In the genomic region with DNA sequence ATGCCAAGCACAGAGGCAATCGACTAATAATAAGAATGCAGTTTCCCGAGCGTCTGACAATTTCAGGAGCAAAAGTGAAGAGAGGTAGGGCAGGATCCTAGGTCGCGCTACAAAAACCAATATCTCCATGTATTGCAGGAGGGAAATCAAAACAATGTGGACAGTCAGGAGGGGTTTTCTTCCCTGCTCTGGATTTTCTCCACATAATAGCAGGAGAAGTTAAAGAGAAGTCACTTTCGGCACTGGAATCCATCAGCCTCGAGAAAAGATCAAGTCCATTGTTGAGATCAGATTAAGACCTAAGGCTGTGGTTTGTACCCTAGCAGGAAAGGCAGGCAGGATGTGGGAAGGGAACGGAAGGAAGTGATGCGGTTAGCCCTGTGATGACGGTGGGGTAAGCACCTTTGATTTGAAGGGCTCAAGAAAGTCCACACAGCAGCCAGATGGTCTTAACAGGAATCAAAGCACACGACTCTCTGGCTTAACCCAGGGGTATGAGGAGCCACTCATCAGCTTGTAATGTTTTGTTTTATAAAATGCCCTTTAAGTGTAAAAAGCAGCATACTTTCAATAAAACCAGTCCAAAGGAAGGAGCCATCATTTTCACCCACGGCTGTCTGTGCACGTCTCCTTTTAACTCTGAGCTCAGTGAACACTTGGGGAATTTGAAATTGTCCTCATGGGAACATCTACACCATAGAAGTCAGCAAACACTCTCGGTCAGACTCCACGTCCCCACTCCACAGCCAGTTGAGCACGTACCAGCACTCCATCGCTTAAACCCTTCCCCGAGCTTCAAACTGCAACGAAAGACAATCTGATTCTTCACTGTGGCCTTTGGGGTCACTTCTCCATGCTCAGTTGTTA, we compare ENCODE assay signal across 9 cellular contexts. TPM values are rescaled to one million over a fixed set of nuclear protein-coding genes. Genes with fewer than 3 reads are reported as not detected.
DNase-seq lines count a peak whose midpoint lies in the region; ATAC-seq and TF ChIP-seq lines count a peak whose summit lies in the region.
"Had no signal": no experiment of that assay in that cellular context is flagged by ENCODE, and none has a peak within 500 bp of the region (broad histone marks: within the 10 kb centered on the region; RNA-seq: fewer than 3 reads in every experiment).

No MANE protein-coding gene starts in this region.

- peaks cover 14% of the 10 kb centered on the region for H3K9me3 Mint-ChIP-seq in WTC11

- no peaks in the 10 kb centered on the region for H3K9me2 ChIP-seq in DOHH2 (replicated peaks; ENCODE audit: control insufficient read depth, low read length)

- H3K27ac Mint-ChIP-seq in WTC11, result no peak overlapping the region

- peak overlapping the region; percentile 71 for H3K4me3 ChIP-seq in DOHH2 (ENCODE audit: low read length)

- peaks cover 35% of the 10 kb centered on the region for H3K27me3 ChIP-seq in DOHH2 (ENCODE audit: control insufficient read depth, low read length)

- H3K4me1 Mint-ChIP-seq in WTC11, result no peaks in the 10 kb centered on the region

- H3K4me2 ChIP-seq in DOHH2 (ENCODE audit: low read length), result peak overlapping the region; percentile 97

- no peaks in the 10 kb centered on the region for H3K36me3 ChIP-seq in DOHH2 (ENCODE audit: control insufficient read depth, low read length)

- peaks cover 29% of the 10 kb centered on the region for H3K4me1 ChIP-seq in DOHH2 (ENCODE audit: control insufficient read depth, low read length)

- CTCF ChIA-PET in WTC11 (lab: Charles Lee), result no interaction called here

- no peaks in the 10 kb centered on the region for H3K27me3 Mint-ChIP-seq in WTC11 (ENCODE audit: low read depth)

- no peak overlapping the region for H3K4me3 Mint-ChIP-seq in WTC11

- no peaks in the 10 kb centered on the region for H3F3A ChIP-seq in DOHH2 (ENCODE audit: control insufficient read depth, insufficient read depth)

- POLR2A ChIA-PET in WTC11 (lab: Charles Lee), result no interaction called here

- DNase-seq in KG1 (lab: John Stamatoyannopoulos, UW) (peak; percentile 59), germinal center (ENCODE audit: low spot score) (peak; percentile 67), WTC11 (ENCODE audit: low spot score) (no peak), SHP77 treated with DMSO at 0.1 percent for 48 hours (lab: John Stamatoyannopoulos, UW) (no peak)
- DNase-seq in activated CD8-positive, alpha-beta memory T cell treated with anti-CD3 and anti-CD28 coated beads, Interleukin-2, amount 50 U/mL, for 24 hours (ENCODE audit: extremely low read depth), result peak; percentile 57
- DNase-seq in stimulated activated CD4-positive, alpha-beta T cell treated with anti-CD3 and anti-CD28 coated beads, TNF-alpha, amount 100 ng/mL, for 1 hour (ENCODE audit: low read depth in 3 of 3, low spot score in 1 of 3), result peak in 2 of 3 donors; percentile 36 to 47

- 0 out of 2 replicates have a peak, but pooled peaks cover under 1% of the 10 kb centered on the region for H3K9me3 ChIP-seq in DOHH2 (ENCODE audit: control insufficient read depth, insufficient read depth, low read length)

- H3K79me2 ChIP-seq in DOHH2 (ENCODE audit: control insufficient read depth, low read length), result no peaks in the 10 kb centered on the region

- TF ChIP-seq CTCF in DOHH2 (IDR thresholded peaks at IDR 0.05; ENCODE audit: low read depth, low read length, poor library complexity, severe bottlenecking) (no peak), WTC11 (IDR thresholded peaks at IDR 0.05) (no peak)

- ATAC-seq in GM21526 (IDR thresholded peaks at IDR 0.05; ENCODE audit: low FRiP score, unreplicated experiment), result peak; percentile 96
- no peak for ATAC-seq in WTC11
- ATAC-seq: HCT116 had no signal

- 0 out of 2 replicates have a peak, but pooled peaks cover 3% of the 10 kb centered on the region for H4K20me1 ChIP-seq in DOHH2 (ENCODE audit: control insufficient read depth, insufficient read depth, low read depth, low read length)

- peaks cover 7% of the 10 kb centered on the region for H3K36me3 Mint-ChIP-seq in WTC11

- peak overlapping the region; percentile 63 for H3K27ac ChIP-seq in DOHH2 (ENCODE audit: low read depth, low read length)

TF ChIP-seq in WTC11, 78 proteins besides CTCF, POLR2A, EP300 and RAD21 (continues in another document):
- TF ChIP-seq GABPB1 (CRISPR knock-in tag; IDR thresholded peaks at IDR 0.05), result no peak
- TF ChIP-seq, protein P1, sequence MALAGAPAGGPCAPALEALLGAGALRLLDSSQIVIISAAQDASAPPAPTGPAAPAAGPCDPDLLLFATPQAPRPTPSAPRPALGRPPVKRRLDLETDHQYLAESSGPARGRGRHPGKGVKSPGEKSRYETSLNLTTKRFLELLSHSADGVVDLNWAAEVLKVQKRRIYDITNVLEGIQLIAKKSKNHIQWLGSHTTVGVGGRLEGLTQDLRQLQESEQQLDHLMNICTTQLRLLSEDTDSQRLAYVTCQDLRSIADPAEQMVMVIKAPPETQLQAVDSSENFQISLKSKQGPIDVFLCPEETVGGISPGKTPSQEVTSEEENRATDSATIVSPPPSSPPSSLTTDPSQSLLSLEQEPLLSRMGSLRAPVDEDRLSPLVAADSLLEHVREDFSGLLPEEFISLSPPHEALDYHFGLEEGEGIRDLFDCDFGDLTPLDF (CRISPR knock-in tag; IDR thresholded peaks at IDR 0.05), result no peak
- no peak for TF ChIP-seq ETV6 (CRISPR knock-in tag; IDR thresholded peaks at IDR 0.05)
- TF ChIP-seq, protein P2, sequence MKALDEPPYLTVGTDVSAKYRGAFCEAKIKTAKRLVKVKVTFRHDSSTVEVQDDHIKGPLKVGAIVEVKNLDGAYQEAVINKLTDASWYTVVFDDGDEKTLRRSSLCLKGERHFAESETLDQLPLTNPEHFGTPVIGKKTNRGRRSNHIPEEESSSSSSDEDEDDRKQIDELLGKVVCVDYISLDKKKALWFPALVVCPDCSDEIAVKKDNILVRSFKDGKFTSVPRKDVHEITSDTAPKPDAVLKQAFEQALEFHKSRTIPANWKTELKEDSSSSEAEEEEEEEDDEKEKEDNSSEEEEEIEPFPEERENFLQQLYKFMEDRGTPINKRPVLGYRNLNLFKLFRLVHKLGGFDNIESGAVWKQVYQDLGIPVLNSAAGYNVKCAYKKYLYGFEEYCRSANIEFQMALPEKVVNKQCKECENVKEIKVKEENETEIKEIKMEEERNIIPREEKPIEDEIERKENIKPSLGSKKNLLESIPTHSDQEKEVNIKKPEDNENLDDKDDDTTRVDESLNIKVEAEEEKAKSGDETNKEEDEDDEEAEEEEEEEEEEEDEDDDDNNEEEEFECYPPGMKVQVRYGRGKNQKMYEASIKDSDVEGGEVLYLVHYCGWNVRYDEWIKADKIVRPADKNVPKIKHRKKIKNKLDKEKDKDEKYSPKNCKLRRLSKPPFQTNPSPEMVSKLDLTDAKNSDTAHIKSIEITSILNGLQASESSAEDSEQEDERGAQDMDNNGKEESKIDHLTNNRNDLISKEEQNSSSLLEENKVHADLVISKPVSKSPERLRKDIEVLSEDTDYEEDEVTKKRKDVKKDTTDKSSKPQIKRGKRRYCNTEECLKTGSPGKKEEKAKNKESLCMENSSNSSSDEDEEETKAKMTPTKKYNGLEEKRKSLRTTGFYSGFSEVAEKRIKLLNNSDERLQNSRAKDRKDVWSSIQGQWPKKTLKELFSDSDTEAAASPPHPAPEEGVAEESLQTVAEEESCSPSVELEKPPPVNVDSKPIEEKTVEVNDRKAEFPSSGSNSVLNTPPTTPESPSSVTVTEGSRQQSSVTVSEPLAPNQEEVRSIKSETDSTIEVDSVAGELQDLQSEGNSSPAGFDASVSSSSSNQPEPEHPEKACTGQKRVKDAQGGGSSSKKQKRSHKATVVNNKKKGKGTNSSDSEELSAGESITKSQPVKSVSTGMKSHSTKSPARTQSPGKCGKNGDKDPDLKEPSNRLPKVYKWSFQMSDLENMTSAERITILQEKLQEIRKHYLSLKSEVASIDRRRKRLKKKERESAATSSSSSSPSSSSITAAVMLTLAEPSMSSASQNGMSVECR (CRISPR knock-in tag; IDR thresholded peaks at IDR 0.05; ENCODE audit: borderline replicate concordance), result no peak
- TF ChIP-seq, protein P3, sequence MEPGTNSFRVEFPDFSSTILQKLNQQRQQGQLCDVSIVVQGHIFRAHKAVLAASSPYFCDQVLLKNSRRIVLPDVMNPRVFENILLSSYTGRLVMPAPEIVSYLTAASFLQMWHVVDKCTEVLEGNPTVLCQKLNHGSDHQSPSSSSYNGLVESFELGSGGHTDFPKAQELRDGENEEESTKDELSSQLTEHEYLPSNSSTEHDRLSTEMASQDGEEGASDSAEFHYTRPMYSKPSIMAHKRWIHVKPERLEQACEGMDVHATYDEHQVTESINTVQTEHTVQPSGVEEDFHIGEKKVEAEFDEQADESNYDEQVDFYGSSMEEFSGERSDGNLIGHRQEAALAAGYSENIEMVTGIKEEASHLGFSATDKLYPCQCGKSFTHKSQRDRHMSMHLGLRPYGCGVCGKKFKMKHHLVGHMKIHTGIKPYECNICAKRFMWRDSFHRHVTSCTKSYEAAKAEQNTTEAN (CRISPR knock-in tag; IDR thresholded peaks at IDR 0.05), result no peak
- TF ChIP-seq, protein P4, sequence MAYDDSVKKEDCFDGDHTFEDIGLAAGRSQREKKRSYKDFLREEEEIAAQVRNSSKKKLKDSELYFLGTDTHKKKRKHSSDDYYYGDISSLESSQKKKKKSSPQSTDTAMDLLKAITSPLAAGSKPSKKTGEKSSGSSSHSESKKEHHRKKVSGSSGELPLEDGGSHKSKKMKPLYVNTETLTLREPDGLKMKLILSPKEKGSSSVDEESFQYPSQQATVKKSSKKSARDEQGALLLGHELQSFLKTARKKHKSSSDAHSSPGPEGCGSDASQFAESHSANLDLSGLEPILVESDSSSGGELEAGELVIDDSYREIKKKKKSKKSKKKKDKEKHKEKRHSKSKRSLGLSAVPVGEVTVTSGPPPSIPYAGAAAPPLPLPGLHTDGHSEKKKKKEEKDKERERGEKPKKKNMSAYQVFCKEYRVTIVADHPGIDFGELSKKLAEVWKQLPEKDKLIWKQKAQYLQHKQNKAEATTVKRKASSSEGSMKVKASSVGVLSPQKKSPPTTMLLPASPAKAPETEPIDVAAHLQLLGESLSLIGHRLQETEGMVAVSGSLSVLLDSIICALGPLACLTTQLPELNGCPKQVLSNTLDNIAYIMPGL (CRISPR knock-in tag; IDR thresholded peaks at IDR 0.05), result no peak
- no peak for TF ChIP-seq RORB (CRISPR knock-in tag; IDR thresholded peaks at IDR 0.05)
- TF ChIP-seq, protein P5, sequence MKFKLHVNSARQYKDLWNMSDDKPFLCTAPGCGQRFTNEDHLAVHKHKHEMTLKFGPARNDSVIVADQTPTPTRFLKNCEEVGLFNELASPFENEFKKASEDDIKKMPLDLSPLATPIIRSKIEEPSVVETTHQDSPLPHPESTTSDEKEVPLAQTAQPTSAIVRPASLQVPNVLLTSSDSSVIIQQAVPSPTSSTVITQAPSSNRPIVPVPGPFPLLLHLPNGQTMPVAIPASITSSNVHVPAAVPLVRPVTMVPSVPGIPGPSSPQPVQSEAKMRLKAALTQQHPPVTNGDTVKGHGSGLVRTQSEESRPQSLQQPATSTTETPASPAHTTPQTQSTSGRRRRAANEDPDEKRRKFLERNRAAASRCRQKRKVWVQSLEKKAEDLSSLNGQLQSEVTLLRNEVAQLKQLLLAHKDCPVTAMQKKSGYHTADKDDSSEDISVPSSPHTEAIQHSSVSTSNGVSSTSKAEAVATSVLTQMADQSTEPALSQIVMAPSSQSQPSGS (CRISPR knock-in tag; IDR thresholded peaks at IDR 0.05; ENCODE audit: borderline replicate concordance, low read depth), result no peak

RNA-seq across cellular contexts. Expression of a gene that starts 15.8 kb away (rescaled TPM):
- total RNA-seq in WTC11 (2021), result 19.9 TPM in 3 replicates

Comparison
In these comparisons a context has a peak if more than half of its experiments do, and no peak if none do; other contexts are left out.
1. DNase-seq: peak in KG1 (single experiment), activated CD8-positive, alpha-beta memory T cell treated with anti-CD3 and anti-CD28 coated beads, Interleukin-2, amount 50 U/mL, for 24 hours (single experiment), germinal center (single experiment) and stimulated activated CD4-positive, alpha-beta T cell treated with anti-CD3 and anti-CD28 coated beads, TNF-alpha, amount 100 ng/mL, for 1 hour (2 of 3); none in WTC11 (single experiment) and SHP77 treated with DMSO at 0.1 percent for 48 hours (single experiment).